8 cellular contexts compared by ENCODE assay signal in the genomic region with DNA sequence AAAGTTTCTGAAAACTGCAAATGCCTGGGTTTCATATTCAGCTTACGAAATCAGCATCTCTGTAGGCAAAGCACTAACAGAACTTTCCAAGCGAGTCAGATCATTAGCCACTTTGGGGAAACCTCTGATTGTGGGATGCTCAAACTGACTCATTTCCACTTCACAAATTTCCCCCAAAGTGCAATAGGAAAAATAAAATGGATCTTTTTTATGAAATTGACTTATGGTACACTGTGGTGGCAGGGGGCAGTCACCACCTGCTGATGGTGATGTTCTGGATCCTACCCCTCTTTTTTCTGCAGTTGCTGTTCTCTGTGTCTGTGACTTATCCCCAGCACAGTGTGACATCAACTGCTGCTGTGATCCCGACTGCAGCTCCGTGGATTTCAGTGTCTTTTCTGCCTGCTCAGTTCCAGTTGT.
DNase-seq lines count a peak whose midpoint lies in the region; ATAC-seq lines count a peak whose summit lies in the region.

No MANE protein-coding gene starts in this region.

- ATAC-seq in HG03095 (IDR thresholded peaks at IDR 0.05; ENCODE audit: unreplicated experiment) = peak; percentile 40
- ATAC-seq in stimulated activated naive CD8-positive, alpha-beta T cell treated with anti-CD3 and anti-CD28 coated beads, Interleukin-15, Interleukin-2, amounts not matched to agents 100 U/mL and 50 U/mL, for 24 hours = peak; percentile 92

- DNase-seq in activated T-cell treated with anti-CD3 and anti-CD28 coated beads for 24 hours (ENCODE audit: low read depth) (peak; percentile 28), activated T-cell treated with anti-CD3 and anti-CD28 coated beads for 4 hours (no peak), NCI-H446 (lab: John Stamatoyannopoulos, UW) (no peak), superior temporal gyrus (ENCODE audit: extremely low spot score) (no peak), NCI-H748 treated with DMSO at 0.1 percent for 48 hours (lab: John Stamatoyannopoulos, UW) (no peak)
- peak; percentile 50 to 58 for DNase-seq in activated T-cell treated with anti-CD3 and anti-CD28 coated beads, Interleukin-2, amount 50 U/mL, for 48 hours
- DNase-seq in stimulated activated naive CD8-positive, alpha-beta T cell treated with anti-CD3 and anti-CD28 coated beads, Interleukin-15, Interleukin-2, amounts not matched to agents 100 U/mL and 50 U/mL, for 24 hours = peak; percentile 42

Comparison
In these comparisons a context has a peak if more than half of its experiments do, and no peak if none do; other contexts are left out.
1. DNase-seq: peak in activated T-cell treated with anti-CD3 and anti-CD28 coated beads for 24 hours (single experiment), activated T-cell treated with anti-CD3 and anti-CD28 coated beads, Interleukin-2, amount 50 U/mL, for 48 hours (2 of 2) and stimulated activated naive CD8-positive, alpha-beta T cell treated with anti-CD3 and anti-CD28 coated beads, Interleukin-15, Interleukin-2, amounts not matched to agents 100 U/mL and 50 U/mL, for 24 hours (single experiment); none in activated T-cell treated with anti-CD3 and anti-CD28 coated beads for 4 hours (single experiment), NCI-H446 (0 of 2), superior temporal gyrus (single experiment) and NCI-H748 treated with DMSO at 0.1 percent for 48 hours (single experiment).